ENCODE assay signal across 21 cellular contexts in genomic region chr11:9103542-9104276, GRCh38.
"Had no signal": no experiment of that assay in that cellular context is flagged by ENCODE, and none has a peak within 500 bp of the region (broad histone marks: within the 10 kb centered on the region; RNA-seq: fewer than 3 reads in every experiment).

No MANE protein-coding gene starts in this region.

- H3K4me3 ChIP-seq: ascending aorta, breast epithelium, psoas muscle, smooth muscle cell had no signal

- FAIRE-seq: endometrium, frontal cortex had no signal

- H3K9ac ChIP-seq: SK-N-SH had no signal

- H3K9me3 ChIP-seq: ascending aorta, breast epithelium, psoas muscle, SK-N-SH had no signal

- DNase-seq: activated CD8-positive, alpha-beta memory T cell treated with anti-CD3 and anti-CD28 coated beads for 24 hours; activated CD8-positive, alpha-beta memory T cell treated with anti-CD3 and anti-CD28 coated beads, Interleukin-2, amount 50 U/mL, for 48 hours; activated effector memory CD4-positive, alpha-beta T cell treated with anti-CD3 and anti-CD28 coated beads, Interleukin-2, amount 50 U/mL, for 16 hours; activated T-cell treated with anti-CD3 and anti-CD28 coated beads, Interleukin-2, amount 50 U/mL, for 72 hours; cortex of kidney; erythroblast; head of caudate nucleus; nucleus accumbens; psoas muscle; SK-N-SH; stimulated activated CD4-positive, alpha-beta T cell treated with anti-CD3 and anti-CD28 coated beads, Interleukin-4, amount 100 ng/mL, for 1 hour; stimulated activated naive CD8-positive, alpha-beta T cell treated with anti-CD3 and anti-CD28 coated beads, Interleukin-15, amount 100 ng/mL, for 72 hours; T-cell; T-helper 9 cell; trophoblast cell had no signal

- H3K4me2 ChIP-seq: SK-N-SH, smooth muscle cell had no signal

- H3K27ac ChIP-seq: ascending aorta, psoas muscle had no signal

- H3K36me3 ChIP-seq: ascending aorta, breast epithelium had no signal

- H3K27me3 ChIP-seq: ascending aorta, breast epithelium had no signal

- H3K4me1 ChIP-seq: ascending aorta, breast epithelium, psoas muscle had no signal

- ATAC-seq: activated T-cell treated with anti-CD3 and anti-CD28 coated beads, Interleukin-2, amount 50 U/mL, for 72 hours; psoas muscle; sciatic nerve; stimulated activated naive CD8-positive, alpha-beta T cell treated with anti-CD3 and anti-CD28 coated beads, Interleukin-15, amount 100 ng/mL, for 72 hours; T-cell had no signal
